In genomic region chr10:102919237-102919959, GRCh38 we compare ENCODE assay signal across 8 cellular contexts. TPM values are rescaled to one million over a fixed set of nuclear protein-coding genes. Genes with fewer than 3 reads are reported as not detected.
DNase-seq lines count a peak whose midpoint lies in the region; ATAC-seq and TF ChIP-seq lines count a peak whose summit lies in the region.

No MANE protein-coding gene starts in this region.

- H3K9ac ChIP-seq in mucosa of stomach (ENCODE audit: low read length) = peak overlapping the region; percentile 69

- no peak for ATAC-seq in HG03025 (IDR thresholded peaks at IDR 0.05; ENCODE audit: low FRiP score, unreplicated experiment)
- ATAC-seq in GM18519 (IDR thresholded peaks at IDR 0.05; ENCODE audit: low FRiP score, unreplicated experiment) = no peak
- no peak for ATAC-seq in HG02678 (IDR thresholded peaks at IDR 0.05; ENCODE audit: unreplicated experiment)

- DNase-seq in GM13976 (ENCODE audit: low spot score) (peak; percentile 25), SJCRH30 (no peak), AML-193 (lab: John Stamatoyannopoulos, UW) (no peak)
- DNase-seq in effector memory CD4-positive, alpha-beta T cell = no peak

- H3K27me3 ChIP-seq in SJCRH30 (no peaks in the 10 kb centered on the region), mucosa of stomach (ENCODE audit: control insufficient read depth, insufficient read depth, low read length) (no peaks in the 10 kb centered on the region)
- no peaks in the 10 kb centered on the region for H3K27me3 ChIP-seq in effector memory CD4-positive, alpha-beta T cell (replicated peaks; ENCODE audit: control insufficient read depth, insufficient read depth, low read length, poor library complexity, severe bottlenecking)

- H3K27ac ChIP-seq in SJCRH30 = no peak overlapping the region
- H3K27ac ChIP-seq in effector memory CD4-positive, alpha-beta T cell (ENCODE audit: insufficient read depth, low read length, poor library complexity, severe bottlenecking) = peak overlapping the region; percentile 87

- no peak for TF ChIP-seq CTCF in GM13976 (IDR thresholded peaks at IDR 0.05; ENCODE audit: borderline replicate concordance, control extremely low read depth, extremely low read depth, insufficient read depth, missing control alignments)

- peak overlapping the region; percentile 73 for H3K4me3 ChIP-seq in SJCRH30
- H3K4me3 ChIP-seq in effector memory CD4-positive, alpha-beta T cell (ENCODE audit: insufficient read depth, low read depth, low read length, poor library complexity, severe bottlenecking) = peak overlapping the region; percentile 99
- peak overlapping the region; percentile 85 for H3K4me3 ChIP-seq in mucosa of stomach (ENCODE audit: low read length)

- H3K9me3 ChIP-seq in SJCRH30 (replicated peaks) = no peaks in the 10 kb centered on the region
- H3K9me3 ChIP-seq in effector memory CD4-positive, alpha-beta T cell (ENCODE audit: control insufficient read depth, low read length) = no peaks in the 10 kb centered on the region
- no peaks in the 10 kb centered on the region for H3K9me3 ChIP-seq in mucosa of stomach (ENCODE audit: control insufficient read depth, low read length)

- H3K36me3 ChIP-seq in SJCRH30 (no peaks in the 10 kb centered on the region), mucosa of stomach (ENCODE audit: control insufficient read depth, insufficient read depth, low read length) (no peaks in the 10 kb centered on the region)
- H3K36me3 ChIP-seq in effector memory CD4-positive, alpha-beta T cell (ENCODE audit: control insufficient read depth, insufficient read depth, low read length) = no peaks in the 10 kb centered on the region

- H3K4me1 ChIP-seq in SJCRH30 (no peaks in the 10 kb centered on the region), mucosa of stomach (ENCODE audit: control insufficient read depth, insufficient read depth, low read length) (peaks cover 27% of the 10 kb centered on the region)
- peaks cover 23% of the 10 kb centered on the region for H3K4me1 ChIP-seq in effector memory CD4-positive, alpha-beta T cell (ENCODE audit: control insufficient read depth, insufficient read depth, low read length, poor library complexity, severe bottlenecking)

- in situ Hi-C loops in GM13976 (cut with MboI; ENCODE audit: low sequenced_read_pairs, unreplicated experiment) = loop anchor here (10.0 kb wide), 1 partner anchor 315 kb away; no protein-coding TSS in a partner anchor

RNA-seq across cellular contexts. Expression of gene CNNM2, which starts 1.3 kb away (rescaled TPM):
- total RNA-seq in SJCRH30 (2014; rRNA removed; shearing (Covaris generic)) = 4.5 and 4.9 TPM in 2 replicates

RNA-seq across cellular contexts. Expression of gene AS3MT, which starts 50.1 kb away (rescaled TPM):
- 13.7 and 14.8 TPM in 2 replicates for total RNA-seq in SJCRH30 (2014; rRNA removed; shearing (Covaris generic))
